8 cellular contexts compared by ENCODE assay signal in the genomic region with DNA sequence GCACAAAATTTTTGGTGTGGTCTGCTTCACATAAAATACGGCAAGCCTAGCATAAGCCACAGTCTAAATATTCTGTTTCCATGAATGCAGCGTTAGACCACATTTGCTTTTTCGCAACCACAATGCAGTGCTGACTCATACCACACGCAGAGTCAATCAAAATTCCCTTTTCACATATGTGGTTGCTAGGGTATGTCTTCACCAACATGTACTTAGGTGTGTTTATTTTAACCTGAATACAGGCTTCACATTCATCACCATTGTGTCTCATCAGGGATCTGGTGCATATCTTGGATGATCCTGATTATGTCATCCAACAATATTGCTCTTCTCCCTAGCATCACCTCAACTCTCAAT.
DNase-seq lines count a peak whose midpoint lies in the region; ATAC-seq, FAIRE-seq and TF ChIP-seq lines count a peak whose summit lies in the region.

No MANE protein-coding gene starts in this region.

- TF ChIP-seq POLR2A in H54 (IDR thresholded peaks at IDR 0.05; ENCODE audit: low read depth, low read length) = no peak

- H3K4me3 Mint-ChIP-seq in activated T-cell treated with anti-CD3 and anti-CD28 coated beads, Interleukin-2, amount 50 U/mL, for 4 hours = no peak overlapping the region

- no peak overlapping the region for H3K9ac ChIP-seq in kidney (ENCODE audit: low read length in 2 of 2)

- no peaks in the 10 kb centered on the region for H3K36me3 Mint-ChIP-seq in activated T-cell treated with anti-CD3 and anti-CD28 coated beads, Interleukin-2, amount 50 U/mL, for 4 hours (ENCODE audit: insufficient read depth)

- ATAC-seq in activated T-cell treated with anti-CD3 and anti-CD28 coated beads, Interleukin-2, amount 50 U/mL, for 4 hours = peak; percentile 78 to 89

- H3K9me3 Mint-ChIP-seq in activated T-cell treated with anti-CD3 and anti-CD28 coated beads, Interleukin-2, amount 50 U/mL, for 4 hours = no peaks in the 10 kb centered on the region

- H3K4me1 ChIP-seq in kidney (ENCODE audit: control insufficient read depth in 1 of 2, insufficient read depth in 1 of 2, low read depth in 1 of 2, low read length in 2 of 2) = peaks cover 2 to 12% of the 10 kb centered on the region in 2 donors

- DNase-seq in ELR (ENCODE audit: low read depth) (peak; percentile 67), H54 (ENCODE audit: insufficient read length, low spot score) (peak; percentile 67), NAMALWA (ENCODE audit: low spot score) (peak; percentile 62), renal cortical epithelial cell (ENCODE audit: low read depth) (peak; percentile 99), ureter (ENCODE audit: low spot score) (no peak), kidney (no peak), NCI-H1105 treated with DMSO at 0.1 percent for 48 hours (lab: John Stamatoyannopoulos, UW) (no peak)
- DNase-seq in activated T-cell treated with anti-CD3 and anti-CD28 coated beads, Interleukin-2, amount 50 U/mL, for 4 hours = peak; percentile 8

- H3K4me1 Mint-ChIP-seq in activated T-cell treated with anti-CD3 and anti-CD28 coated beads, Interleukin-2, amount 50 U/mL, for 4 hours (ENCODE audit: low read depth) = peaks cover 14% of the 10 kb centered on the region

- FAIRE-seq in H54 (lab: Jason Lieb, UNC) (peak; percentile 33), kidney (lab: Jason Lieb, UNC) (no peak)

- no peak overlapping the region for H3K4me3 ChIP-seq in kidney (ENCODE audit: low read length in 2 of 2)

- H3K27ac ChIP-seq in kidney (ENCODE audit: low read depth in 2 of 2, low read length in 2 of 2) = no peak overlapping the region

- TF ChIP-seq CTCF in kidney (IDR thresholded peaks at IDR 0.05; ENCODE audit: borderline replicate concordance, extremely low read depth, insufficient read depth) = no peak

- H3K36me3 ChIP-seq in kidney (ENCODE audit: control insufficient read depth in 1 of 2, insufficient read depth in 2 of 2, low read length in 2 of 2) = no peaks in the 10 kb centered on the region

- intact Hi-C loops in kidney (cut with DNase I) = no loop called here

- H3K27me3 Mint-ChIP-seq in activated T-cell treated with anti-CD3 and anti-CD28 coated beads, Interleukin-2, amount 50 U/mL, for 4 hours (ENCODE audit: low read depth) = no peaks in the 10 kb centered on the region

- H3K9me3 ChIP-seq in kidney (ENCODE audit: control insufficient read depth in 1 of 2, low read length in 2 of 2) = no peaks in the 10 kb centered on the region

Comparison
In these comparisons a context has a peak if more than half of its experiments do, and no peak if none do; other contexts are left out.
1. DNase-seq: peak in ELR (single experiment), H54 (single experiment), NAMALWA (single experiment), activated T-cell treated with anti-CD3 and anti-CD28 coated beads, Interleukin-2, amount 50 U/mL, for 4 hours (single experiment) and renal cortical epithelial cell (single experiment); none in ureter (single experiment), kidney (single experiment) and NCI-H1105 treated with DMSO at 0.1 percent for 48 hours (single experiment).